ENCODE assay signal across 1 cellular context in genomic region chr7:28749673-28750072, GRCh38.
TF ChIP-seq lines count a peak whose summit lies in the region.

No MANE protein-coding gene starts in this region.

TF ChIP-seq in endothelial cell of umbilical vein, 7 proteins besides CTCF, POLR2A, EP300 and RAD21 (continued from another document):
- TF ChIP-seq EZH2 (IDR thresholded peaks at IDR 0.05; ENCODE audit: borderline replicate concordance, low read depth, low read length, severe bottlenecking) (no peak), MAX (IDR thresholded peaks at IDR 0.05; ENCODE audit: insufficient read depth, insufficient read length) (no peak)
